Comparison of ENCODE assay signal across 27 cellular contexts in the genomic region with DNA sequence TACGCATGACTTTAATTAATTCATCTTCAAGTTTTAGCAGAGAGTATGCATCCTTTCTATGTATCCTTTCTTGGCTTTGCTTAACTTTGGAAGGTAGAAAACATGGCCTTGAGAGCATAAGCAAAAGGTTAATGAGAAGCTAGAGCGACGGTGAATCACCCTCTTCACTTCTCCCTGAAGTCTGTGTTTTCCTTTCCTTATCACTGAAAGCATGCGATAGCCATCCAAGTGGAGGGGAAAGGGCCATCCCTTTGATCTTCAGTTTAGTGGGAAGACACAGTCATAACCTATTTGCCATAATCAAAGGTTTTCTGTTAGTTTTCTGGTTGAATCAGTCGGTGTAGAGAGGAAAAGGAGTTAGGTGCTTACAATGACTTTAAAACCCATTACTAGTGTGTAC.
DNase-seq lines count a peak whose midpoint lies in the region; ATAC-seq and TF ChIP-seq lines count a peak whose summit lies in the region.
"Had no signal": no experiment of that assay in that cellular context is flagged by ENCODE, and none has a peak within 500 bp of the region (broad histone marks: within the 10 kb centered on the region; RNA-seq: fewer than 3 reads in every experiment).

No MANE protein-coding gene starts in this region.

- no peak for TF ChIP-seq CTCF in mesothelial cell of epicardium (IDR thresholded peaks at IDR 0.05; ENCODE audit: unreplicated experiment)

- H3K27ac ChIP-seq in SJCRH30: peak overlapping the region; percentile 96
- H3K27ac ChIP-seq: body of pancreas, uterus, VCaP had no signal

- H3K36me3 Mint-ChIP-seq in mesothelial cell of epicardium: no peaks in the 10 kb centered on the region
- H3K36me3 Mint-ChIP-seq: CD8-positive, alpha-beta T cell; naive thymus-derived CD8-positive, alpha-beta T cell had no signal

- H3K9me3 Mint-ChIP-seq in mesothelial cell of epicardium: peaks cover 6% of the 10 kb centered on the region

- H3K4me3 ChIP-seq in SJCRH30 (no peak overlapping the region), MG63 (no peak overlapping the region)
- H3K4me3 ChIP-seq: body of pancreas, uterus had no signal

- no peak for ATAC-seq in GM18858 (IDR thresholded peaks at IDR 0.05; ENCODE audit: unreplicated experiment)
- ATAC-seq: activated naive CD8-positive, alpha-beta T cell treated with anti-CD3 and anti-CD28 coated beads, Interleukin-2, amount 50 U/mL, for 24 hours; body of pancreas; CD8-positive, alpha-beta T cell; left cardiac atrium; naive thymus-derived CD8-positive, alpha-beta T cell; SK-N-SH treated with all-trans-retinoic acid at 6 μM for 48 hours; stimulated activated naive CD8-positive, alpha-beta T cell treated with anti-CD3 and anti-CD28 coated beads, Interleukin-15, amount 100 ng/mL, for 72 hours had no signal

- H3K36me3 ChIP-seq in SJCRH30 (no peaks in the 10 kb centered on the region), MG63 (no peaks in the 10 kb centered on the region)
- H3K36me3 ChIP-seq: uterus had no signal

- peaks cover 34% of the 10 kb centered on the region for H3K4me1 ChIP-seq in SJCRH30
- H3K4me1 ChIP-seq: body of pancreas, uterus had no signal

- H3K27me3 ChIP-seq in SJCRH30 (no peaks in the 10 kb centered on the region), MG63 (no peaks in the 10 kb centered on the region)
- H3K27me3 ChIP-seq: body of pancreas, uterus had no signal

- peaks cover 6% of the 10 kb centered on the region for H3K4me1 Mint-ChIP-seq in mesothelial cell of epicardium
- H3K4me1 Mint-ChIP-seq: activated naive CD8-positive, alpha-beta T cell treated with anti-CD3 and anti-CD28 coated beads, Interleukin-2, amount 50 U/mL, for 24 hours; naive thymus-derived CD8-positive, alpha-beta T cell; stimulated activated naive CD8-positive, alpha-beta T cell treated with anti-CD3 and anti-CD28 coated beads, Interleukin-15, amount 100 ng/mL, for 72 hours had no signal

- H3K27ac Mint-ChIP-seq in mesothelial cell of epicardium: peak overlapping the region; percentile 28
- H3K27ac Mint-ChIP-seq: activated naive CD8-positive, alpha-beta T cell treated with anti-CD3 and anti-CD28 coated beads, Interleukin-2, amount 50 U/mL, for 24 hours; activated T-cell treated with anti-CD3 and anti-CD28 coated beads, Interleukin-2, amount 50 U/mL, for 24 hours; CD8-positive, alpha-beta T cell; HFFc6; naive thymus-derived CD8-positive, alpha-beta T cell; stimulated activated naive CD8-positive, alpha-beta T cell treated with anti-CD3 and anti-CD28 coated beads, Interleukin-15, amount 100 ng/mL, for 72 hours had no signal

- DNase-seq in DMS53 (lab: John Stamatoyannopoulos, UW): peak; percentile 58
- DNase-seq in SJCRH30: peak in 1 of 2 experiments; percentile 36
- DNase-seq in iPS-NIHi7 (ENCODE audit: extremely low spot score): peak; percentile 16
- no peak for DNase-seq in mesothelial cell of epicardium (ENCODE audit: low spot score in 2 of 2, unreplicated experiment in 2 of 2)
- no peak for DNase-seq in medulla oblongata (ENCODE audit: extremely low spot score)
- no peak for DNase-seq in MG63
- no peak for DNase-seq in stimulated activated CD4-positive, alpha-beta T cell treated with anti-CD3 and anti-CD28 coated beads, Interleukin-2, amount 100 ng/mL, for 24 hours
- DNase-seq: activated CD4-positive, alpha-beta T cell treated with anti-CD3 and anti-CD28 coated beads for 48 hours; activated gamma-delta T cell; activated naive CD8-positive, alpha-beta T cell treated with anti-CD3 and anti-CD28 coated beads, Interleukin-2, amount 50 U/mL, for 24 hours; activated T-cell treated with anti-CD3 and anti-CD28 coated beads, Interleukin-2, amount 50 U/mL, for 24 hours; AML-193; body of pancreas; CD8-positive, alpha-beta T cell; cerebellar nuclear complex; DMS153; GDM1; HFFc6; Kasumi-1; left cardiac atrium; naive thymus-derived CD8-positive, alpha-beta T cell; nucleus accumbens; stimulated activated naive CD8-positive, alpha-beta T cell treated with anti-CD3 and anti-CD28 coated beads, Interleukin-15, amount 100 ng/mL, for 72 hours; uterus had no signal

- H3K9me3 ChIP-seq in SJCRH30 (replicated peaks) (no peaks in the 10 kb centered on the region), MG63 (no peaks in the 10 kb centered on the region)
- H3K9me3 ChIP-seq: body of pancreas, uterus had no signal

- H3K4me3 Mint-ChIP-seq in mesothelial cell of epicardium: no peak overlapping the region
- H3K4me3 Mint-ChIP-seq: activated naive CD8-positive, alpha-beta T cell treated with anti-CD3 and anti-CD28 coated beads, Interleukin-2, amount 50 U/mL, for 24 hours; activated T-cell treated with anti-CD3 and anti-CD28 coated beads, Interleukin-2, amount 50 U/mL, for 24 hours; CD8-positive, alpha-beta T cell; HFFc6; naive thymus-derived CD8-positive, alpha-beta T cell; stimulated activated naive CD8-positive, alpha-beta T cell treated with anti-CD3 and anti-CD28 coated beads, Interleukin-15, amount 100 ng/mL, for 72 hours had no signal

- no peaks in the 10 kb centered on the region for H3K27me3 Mint-ChIP-seq in mesothelial cell of epicardium (ENCODE audit: low read depth)
- H3K27me3 Mint-ChIP-seq: activated naive CD8-positive, alpha-beta T cell treated with anti-CD3 and anti-CD28 coated beads, Interleukin-2, amount 50 U/mL, for 24 hours; activated T-cell treated with anti-CD3 and anti-CD28 coated beads, Interleukin-2, amount 50 U/mL, for 24 hours; stimulated activated naive CD8-positive, alpha-beta T cell treated with anti-CD3 and anti-CD28 coated beads, Interleukin-15, amount 100 ng/mL, for 72 hours had no signal

Comparison
In these comparisons a context has a peak if more than half of its experiments do, and no peak if none do; other contexts are left out.
1. DNase-seq: peak in DMS53 (single experiment) and iPS-NIHi7 (single experiment); none in mesothelial cell of epicardium (0 of 2), medulla oblongata (single experiment), MG63 (single experiment) and stimulated activated CD4-positive, alpha-beta T cell treated with anti-CD3 and anti-CD28 coated beads, Interleukin-2, amount 100 ng/mL, for 24 hours (0 of 2).